ENCODE assay signal across 32 cellular contexts in the genomic region with DNA sequence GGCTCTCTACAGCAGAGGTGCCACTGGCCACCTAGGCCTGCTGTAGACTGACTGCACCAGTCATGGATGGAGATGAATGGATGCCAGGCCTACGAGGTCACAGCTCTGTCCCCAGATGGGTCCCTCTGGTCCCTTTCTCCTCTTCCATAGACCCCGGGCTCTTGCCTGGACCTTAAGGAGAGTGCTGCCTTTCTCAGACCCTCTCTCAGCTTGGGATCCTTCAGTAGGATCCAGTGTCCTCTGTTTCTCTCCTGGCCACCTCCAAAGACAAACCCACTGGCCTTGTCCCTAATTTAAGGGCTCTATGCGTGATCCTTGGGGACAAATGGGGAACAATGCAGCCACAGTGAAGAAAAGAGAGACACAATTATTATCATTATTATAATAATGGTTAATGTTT.
"Had no signal": no experiment of that assay in that cellular context is flagged by ENCODE, and none has a peak within 500 bp of the region (broad histone marks: within the 10 kb centered on the region; RNA-seq: fewer than 3 reads in every experiment).

No MANE protein-coding gene starts in this region.

- H3K36me3 ChIP-seq: adrenal gland, ascending aorta, brain microvascular endothelial cell, breast epithelium, cardiac muscle cell had no signal

- H3K9me3 ChIP-seq: adrenal gland, body of pancreas had no signal

- DNase-seq: activated effector memory CD4-positive, alpha-beta T cell treated with anti-CD3 and anti-CD28 coated beads, Interleukin-2, amount 50 U/mL, for 16 hours; activated effector memory CD4-positive, alpha-beta T cell treated with Interleukin-2 at 50 U/mL for 16 hours; activated gamma-delta T cell; activated gamma-delta T cell treated with Interleukin-2 at 50 U/mL for 16 hours; activated naive CD4-positive, alpha-beta T cell; activated naive CD4-positive, alpha-beta T cell treated with anti-CD3 and anti-CD28 coated beads for 36 hours; activated naive CD4-positive, alpha-beta T cell treated with anti-CD3 and anti-CD28 coated beads, Interleukin-2, amount 10 ng/mL, durations not matched to agents 7 days and 5 days; activated naive CD4-positive, alpha-beta T cell treated with anti-CD3 and anti-CD28 coated beads, Interleukin-2, amount 50 U/mL, for 16 hours; activated naive CD4-positive, alpha-beta T cell treated with Interleukin-2 at 50 U/mL for 16 hours; activated naive CD8-positive, alpha-beta T cell treated with anti-CD3 and anti-CD28 coated beads for 36 hours; activated naive CD8-positive, alpha-beta T cell treated with anti-CD3 and anti-CD28 coated beads, Interleukin-2, amount 10 ng/mL, durations not matched to agents 7 days and 5 days; activated naive CD8-positive, alpha-beta T cell treated with anti-CD3 and anti-CD28 coated beads, Interleukin-2, amount 50 U/mL, for 24 hours; activated T-cell treated with anti-CD3 and anti-CD28 coated beads, Interleukin-2, amount 50 U/mL, for 1 hour; activated T-cell treated with anti-CD3 and anti-CD28 coated beads, Interleukin-2, amount 50 U/mL, for 24 hours; activated T-cell treated with anti-CD3 and anti-CD28 coated beads, Interleukin-2, amount 50 U/mL, for 4 hours; activated T-cell treated with anti-CD3 and anti-CD28 coated beads, Interleukin-2, amount 50 U/mL, for 48 hours; activated T-cell treated with anti-CD3 and anti-CD28 coated beads, Interleukin-2, amount 50 U/mL, for 72 hours; adrenal gland; amniotic stem cell; amygdala; anterior cingulate cortex; aorta; body of pancreas; brain microvascular endothelial cell; caudate nucleus; central memory CD4-positive, alpha-beta T cell; cerebellar nuclear complex had no signal

- H3K27ac ChIP-seq: adrenal gland, ascending aorta, body of pancreas, brain microvascular endothelial cell, breast epithelium, cardiac muscle cell had no signal

- ATAC-seq: activated naive CD4-positive, alpha-beta T cell treated with anti-CD3 and anti-CD28 coated beads, Interleukin-2, amount 50 U/mL, for 72 hours; activated naive CD8-positive, alpha-beta T cell treated with anti-CD3 and anti-CD28 coated beads, Interleukin-2, amount 50 U/mL, for 24 hours; activated T-cell treated with anti-CD3 and anti-CD28 coated beads, Interleukin-2, amount 50 U/mL, for 4 hours; activated T-cell treated with anti-CD3 and anti-CD28 coated beads, Interleukin-2, amount 50 U/mL, for 72 hours; activated T-helper 17 cell treated with anti-CD3 and anti-CD28 coated beads, Interleukin-2, amount 50 U/mL, for 72 hours; body of pancreas had no signal

- H3K4me1 ChIP-seq: adrenal gland, ascending aorta, body of pancreas, breast epithelium had no signal

- H3K4me3 ChIP-seq: adrenal gland, ascending aorta, body of pancreas, breast epithelium, cardiac muscle cell had no signal

- H3K27me3 ChIP-seq: ascending aorta, body of pancreas, brain microvascular endothelial cell, breast epithelium, cardiac muscle cell had no signal
